1 cellular context compared by ENCODE assay signal in the genomic region with DNA sequence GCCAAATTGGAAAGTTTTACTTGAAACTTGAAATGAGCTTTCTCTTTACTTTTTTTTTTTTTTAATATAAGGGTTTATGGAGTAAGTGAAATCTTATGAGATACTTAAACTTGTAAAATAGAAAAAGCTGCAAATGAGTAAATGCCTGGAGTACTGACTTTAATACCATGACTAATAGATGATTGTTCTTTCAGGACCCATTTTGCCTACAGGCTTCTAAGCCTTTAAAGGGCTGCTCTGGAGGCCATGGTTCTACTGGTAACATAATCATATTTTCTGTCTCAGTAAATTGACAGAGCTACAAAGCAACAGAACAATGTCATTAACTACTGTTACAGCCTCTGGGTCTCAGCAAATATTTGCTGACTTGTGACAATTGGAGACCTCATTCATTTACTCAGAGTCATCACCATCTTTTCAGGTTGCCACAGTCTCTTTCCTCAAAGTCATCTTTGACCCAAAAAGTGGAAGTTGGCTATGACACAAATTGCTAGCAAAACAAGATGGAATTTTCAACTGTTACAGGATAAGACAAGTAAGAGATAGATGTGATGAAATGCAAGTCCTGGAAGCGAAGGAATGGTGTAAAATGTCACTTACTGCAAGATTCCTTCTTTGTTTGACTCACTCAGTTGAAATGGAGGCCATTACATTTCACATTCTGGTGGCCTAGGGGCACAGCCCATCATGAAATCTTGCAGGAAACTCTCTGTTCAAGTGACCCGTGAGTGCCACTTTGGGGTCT.
TF ChIP-seq lines count a peak whose summit lies in the region.

No MANE protein-coding gene starts in this region.

TF ChIP-seq in HepG2, 621 proteins besides CTCF, POLR2A, EP300 and RAD21 (continued from another document and continues in another):
- TF ChIP-seq, protein P1, sequence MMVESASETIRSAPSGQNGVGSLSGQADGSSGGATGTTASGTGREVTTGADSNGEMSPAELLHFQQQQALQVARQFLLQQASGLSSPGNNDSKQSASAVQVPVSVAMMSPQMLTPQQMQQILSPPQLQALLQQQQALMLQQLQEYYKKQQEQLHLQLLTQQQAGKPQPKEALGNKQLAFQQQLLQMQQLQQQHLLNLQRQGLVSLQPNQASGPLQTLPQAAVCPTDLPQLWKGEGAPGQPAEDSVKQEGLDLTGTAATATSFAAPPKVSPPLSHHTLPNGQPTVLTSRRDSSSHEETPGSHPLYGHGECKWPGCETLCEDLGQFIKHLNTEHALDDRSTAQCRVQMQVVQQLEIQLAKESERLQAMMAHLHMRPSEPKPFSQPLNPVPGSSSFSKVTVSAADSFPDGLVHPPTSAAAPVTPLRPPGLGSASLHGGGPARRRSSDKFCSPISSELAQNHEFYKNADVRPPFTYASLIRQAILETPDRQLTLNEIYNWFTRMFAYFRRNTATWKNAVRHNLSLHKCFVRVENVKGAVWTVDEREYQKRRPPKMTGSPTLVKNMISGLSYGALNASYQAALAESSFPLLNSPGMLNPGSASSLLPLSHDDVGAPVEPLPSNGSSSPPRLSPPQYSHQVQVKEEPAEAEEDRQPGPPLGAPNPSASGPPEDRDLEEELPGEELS (CRISPR knock-in tag; IDR thresholded peaks at IDR 0.05), result 0 out of 2 replicates have a peak, but pooled peaks have one; percentile 27
- TF ChIP-seq, protein P2, sequence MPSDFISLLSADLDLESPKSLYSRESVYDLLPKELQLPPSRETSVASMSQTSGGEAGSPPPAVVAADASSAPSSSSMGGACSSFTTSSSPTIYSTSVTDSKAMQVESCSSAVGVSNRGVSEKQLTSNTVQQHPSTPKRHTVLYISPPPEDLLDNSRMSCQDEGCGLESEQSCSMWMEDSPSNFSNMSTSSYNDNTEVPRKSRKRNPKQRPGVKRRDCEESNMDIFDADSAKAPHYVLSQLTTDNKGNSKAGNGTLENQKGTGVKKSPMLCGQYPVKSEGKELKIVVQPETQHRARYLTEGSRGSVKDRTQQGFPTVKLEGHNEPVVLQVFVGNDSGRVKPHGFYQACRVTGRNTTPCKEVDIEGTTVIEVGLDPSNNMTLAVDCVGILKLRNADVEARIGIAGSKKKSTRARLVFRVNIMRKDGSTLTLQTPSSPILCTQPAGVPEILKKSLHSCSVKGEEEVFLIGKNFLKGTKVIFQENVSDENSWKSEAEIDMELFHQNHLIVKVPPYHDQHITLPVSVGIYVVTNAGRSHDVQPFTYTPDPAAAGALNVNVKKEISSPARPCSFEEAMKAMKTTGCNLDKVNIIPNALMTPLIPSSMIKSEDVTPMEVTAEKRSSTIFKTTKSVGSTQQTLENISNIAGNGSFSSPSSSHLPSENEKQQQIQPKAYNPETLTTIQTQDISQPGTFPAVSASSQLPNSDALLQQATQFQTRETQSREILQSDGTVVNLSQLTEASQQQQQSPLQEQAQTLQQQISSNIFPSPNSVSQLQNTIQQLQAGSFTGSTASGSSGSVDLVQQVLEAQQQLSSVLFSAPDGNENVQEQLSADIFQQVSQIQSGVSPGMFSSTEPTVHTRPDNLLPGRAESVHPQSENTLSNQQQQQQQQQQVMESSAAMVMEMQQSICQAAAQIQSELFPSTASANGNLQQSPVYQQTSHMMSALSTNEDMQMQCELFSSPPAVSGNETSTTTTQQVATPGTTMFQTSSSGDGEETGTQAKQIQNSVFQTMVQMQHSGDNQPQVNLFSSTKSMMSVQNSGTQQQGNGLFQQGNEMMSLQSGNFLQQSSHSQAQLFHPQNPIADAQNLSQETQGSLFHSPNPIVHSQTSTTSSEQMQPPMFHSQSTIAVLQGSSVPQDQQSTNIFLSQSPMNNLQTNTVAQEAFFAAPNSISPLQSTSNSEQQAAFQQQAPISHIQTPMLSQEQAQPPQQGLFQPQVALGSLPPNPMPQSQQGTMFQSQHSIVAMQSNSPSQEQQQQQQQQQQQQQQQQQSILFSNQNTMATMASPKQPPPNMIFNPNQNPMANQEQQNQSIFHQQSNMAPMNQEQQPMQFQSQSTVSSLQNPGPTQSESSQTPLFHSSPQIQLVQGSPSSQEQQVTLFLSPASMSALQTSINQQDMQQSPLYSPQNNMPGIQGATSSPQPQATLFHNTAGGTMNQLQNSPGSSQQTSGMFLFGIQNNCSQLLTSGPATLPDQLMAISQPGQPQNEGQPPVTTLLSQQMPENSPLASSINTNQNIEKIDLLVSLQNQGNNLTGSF (CRISPR knock-in tag; IDR thresholded peaks at IDR 0.05), result no peak
- TF ChIP-seq BCL6 (CRISPR knock-in tag; IDR thresholded peaks at IDR 0.05) (peak; percentile 51; the same call in 1 of the 2 replicates), FOXP1 (IDR thresholded peaks at IDR 0.05) (no peak), FOXP1 (CRISPR knock-in tag; IDR thresholded peaks at IDR 0.05) (peak; percentile 63; the same call in 1 of the 2 replicates), SIN3B (IDR thresholded peaks at IDR 0.05; ENCODE audit: low read length) (no peak), SPEN (CRISPR knock-in tag; IDR thresholded peaks at IDR 0.05; ENCODE audit: low read depth) (no peak), FOSL2 (CRISPR knock-in tag; IDR thresholded peaks at IDR 0.05) (peak; percentile 82), ZFY (CRISPR knock-in tag; IDR thresholded peaks at IDR 0.05) (no peak), SOX13 (IDR thresholded peaks at IDR 0.05) (0 out of 2 replicates have a peak, but pooled peaks have one; percentile 42), SOX13 (CRISPR knock-in tag; conservative IDR thresholded peaks at IDR 0.05 in 1 of 2, IDR thresholded peaks at IDR 0.05 in 1 of 2) (peak in 1 of 2 experiments; percentile 92; a peak in 2 of 4 replicates), MZF1 (CRISPR knock-in tag; IDR thresholded peaks at IDR 0.05; ENCODE audit: borderline replicate concordance) (no peak), CREM (IDR thresholded peaks at IDR 0.05) (peak; percentile 65), CREM (CRISPR knock-in tag; IDR thresholded peaks at IDR 0.05) (no peak), FOXA3 (CRISPR knock-in tag; IDR thresholded peaks at IDR 0.05) (peak; percentile 59), GATAD2A (CRISPR knock-in tag; IDR thresholded peaks at IDR 0.05) (peak; percentile 43; the same call in 1 of the 2 replicates), ZNF24 (IDR thresholded peaks at IDR 0.05) (0 out of 2 replicates have a peak, but pooled peaks have one; percentile 17), ZBTB20 (CRISPR knock-in tag; IDR thresholded peaks at IDR 0.05; ENCODE audit: borderline replicate concordance, low read depth) (no peak), ZNF841 (CRISPR knock-in tag; IDR thresholded peaks at IDR 0.05; ENCODE audit: borderline replicate concordance) (no peak), TBX2 (CRISPR knock-in tag; IDR thresholded peaks at IDR 0.05; ENCODE audit: borderline replicate concordance) (peak; percentile 34; the same call in 1 of the 2 replicates), HMG20A (CRISPR knock-in tag; IDR thresholded peaks at IDR 0.05; ENCODE audit: borderline replicate concordance) (no peak), IKZF1 (IDR thresholded peaks at IDR 0.05) (no peak), ZNF883 (CRISPR knock-in tag; IDR thresholded peaks at IDR 0.05; ENCODE audit: not compliant biosample characterization) (no peak), SMAD3 (CRISPR knock-in tag; IDR thresholded peaks at IDR 0.05) (0 out of 2 replicates have a peak, but pooled peaks have one; percentile 25), PHF20 (CRISPR knock-in tag; IDR thresholded peaks at IDR 0.05) (no peak), KDM5B (CRISPR knock-in tag; IDR thresholded peaks at IDR 0.05; ENCODE audit: borderline replicate concordance) (no peak), ZNF644 (CRISPR knock-in tag; IDR thresholded peaks at IDR 0.05; ENCODE audit: low read depth) (peak; percentile 35; the same call in 1 of the 2 replicates), MIXL1 (CRISPR knock-in tag; IDR thresholded peaks at IDR 0.05) (no peak)
- TF ChIP-seq, protein P3, sequence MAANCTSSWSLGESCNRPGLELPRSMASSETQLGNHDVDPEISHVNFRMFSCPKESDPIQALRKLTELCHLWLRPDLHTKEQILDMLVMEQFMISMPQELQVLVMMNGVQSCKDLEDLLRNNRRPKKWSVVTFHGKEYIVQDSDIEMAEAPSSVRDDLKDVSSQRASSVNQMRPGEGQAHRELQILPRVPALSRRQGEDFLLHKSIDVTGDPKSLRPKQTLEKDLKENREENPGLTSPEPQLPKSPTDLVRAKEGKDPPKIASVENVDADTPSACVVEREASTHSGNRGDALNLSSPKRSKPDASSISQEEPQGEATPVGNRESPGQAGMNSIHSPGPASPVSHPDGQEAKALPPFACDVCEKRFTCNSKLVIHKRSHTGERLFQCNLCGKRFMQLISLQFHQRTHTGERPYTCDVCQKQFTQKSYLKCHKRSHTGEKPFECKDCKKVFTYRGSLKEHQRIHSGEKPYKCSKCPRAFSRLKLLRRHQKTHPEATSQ (CRISPR knock-in tag; IDR thresholded peaks at IDR 0.05; ENCODE audit: borderline replicate concordance), result no peak
- TF ChIP-seq, protein P4, sequence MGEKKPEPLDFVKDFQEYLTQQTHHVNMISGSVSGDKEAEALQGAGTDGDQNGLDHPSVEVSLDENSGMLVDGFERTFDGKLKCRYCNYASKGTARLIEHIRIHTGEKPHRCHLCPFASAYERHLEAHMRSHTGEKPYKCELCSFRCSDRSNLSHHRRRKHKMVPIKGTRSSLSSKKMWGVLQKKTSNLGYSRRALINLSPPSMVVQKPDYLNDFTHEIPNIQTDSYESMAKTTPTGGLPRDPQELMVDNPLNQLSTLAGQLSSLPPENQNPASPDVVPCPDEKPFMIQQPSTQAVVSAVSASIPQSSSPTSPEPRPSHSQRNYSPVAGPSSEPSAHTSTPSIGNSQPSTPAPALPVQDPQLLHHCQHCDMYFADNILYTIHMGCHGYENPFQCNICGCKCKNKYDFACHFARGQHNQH (CRISPR knock-in tag; IDR thresholded peaks at IDR 0.05), result peak; percentile 51; the same call in 1 of the 2 replicates
- TF ChIP-seq, protein P5, sequence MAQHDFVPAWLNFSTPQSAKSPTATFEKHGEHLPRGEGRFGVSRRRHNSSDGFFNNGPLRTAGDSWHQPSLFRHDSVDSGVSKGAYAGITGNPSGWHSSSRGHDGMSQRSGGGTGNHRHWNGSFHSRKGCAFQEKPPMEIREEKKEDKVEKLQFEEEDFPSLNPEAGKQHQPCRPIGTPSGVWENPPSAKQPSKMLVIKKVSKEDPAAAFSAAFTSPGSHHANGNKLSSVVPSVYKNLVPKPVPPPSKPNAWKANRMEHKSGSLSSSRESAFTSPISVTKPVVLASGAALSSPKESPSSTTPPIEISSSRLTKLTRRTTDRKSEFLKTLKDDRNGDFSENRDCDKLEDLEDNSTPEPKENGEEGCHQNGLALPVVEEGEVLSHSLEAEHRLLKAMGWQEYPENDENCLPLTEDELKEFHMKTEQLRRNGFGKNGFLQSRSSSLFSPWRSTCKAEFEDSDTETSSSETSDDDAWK (CRISPR knock-in tag; IDR thresholded peaks at IDR 0.05), result no peak
- TF ChIP-seq, protein P6, sequence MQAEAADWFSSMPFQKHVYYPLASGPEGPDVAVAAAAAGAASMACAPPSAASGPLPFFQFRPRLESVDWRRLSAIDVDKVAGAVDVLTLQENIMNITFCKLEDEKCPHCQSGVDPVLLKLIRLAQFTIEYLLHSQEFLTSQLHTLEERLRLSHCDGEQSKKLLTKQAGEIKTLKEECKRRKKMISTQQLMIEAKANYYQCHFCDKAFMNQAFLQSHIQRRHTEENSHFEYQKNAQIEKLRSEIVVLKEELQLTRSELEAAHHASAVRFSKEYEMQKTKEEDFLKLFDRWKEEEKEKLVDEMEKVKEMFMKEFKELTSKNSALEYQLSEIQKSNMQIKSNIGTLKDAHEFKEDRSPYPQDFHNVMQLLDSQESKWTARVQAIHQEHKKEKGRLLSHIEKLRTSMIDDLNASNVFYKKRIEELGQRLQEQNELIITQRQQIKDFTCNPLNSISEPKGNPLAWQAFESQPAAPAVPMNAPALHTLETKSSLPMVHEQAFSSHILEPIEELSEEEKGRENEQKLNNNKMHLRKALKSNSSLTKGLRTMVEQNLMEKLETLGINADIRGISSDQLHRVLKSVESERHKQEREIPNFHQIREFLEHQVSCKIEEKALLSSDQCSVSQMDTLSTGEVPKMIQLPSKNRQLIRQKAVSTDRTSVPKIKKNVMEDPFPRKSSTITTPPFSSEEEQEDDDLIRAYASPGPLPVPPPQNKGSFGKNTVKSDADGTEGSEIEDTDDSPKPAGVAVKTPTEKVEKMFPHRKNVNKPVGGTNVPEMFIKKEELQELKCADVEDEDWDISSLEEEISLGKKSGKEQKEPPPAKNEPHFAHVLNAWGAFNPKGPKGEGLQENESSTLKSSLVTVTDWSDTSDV (CRISPR knock-in tag; IDR thresholded peaks at IDR 0.05), result no peak
- TF ChIP-seq, protein P7, sequence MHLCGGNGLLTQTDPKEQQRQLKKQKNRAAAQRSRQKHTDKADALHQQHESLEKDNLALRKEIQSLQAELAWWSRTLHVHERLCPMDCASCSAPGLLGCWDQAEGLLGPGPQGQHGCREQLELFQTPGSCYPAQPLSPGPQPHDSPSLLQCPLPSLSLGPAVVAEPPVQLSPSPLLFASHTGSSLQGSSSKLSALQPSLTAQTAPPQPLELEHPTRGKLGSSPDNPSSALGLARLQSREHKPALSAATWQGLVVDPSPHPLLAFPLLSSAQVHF (CRISPR knock-in tag; IDR thresholded peaks at IDR 0.05), result no peak
- TF ChIP-seq, protein P8, sequence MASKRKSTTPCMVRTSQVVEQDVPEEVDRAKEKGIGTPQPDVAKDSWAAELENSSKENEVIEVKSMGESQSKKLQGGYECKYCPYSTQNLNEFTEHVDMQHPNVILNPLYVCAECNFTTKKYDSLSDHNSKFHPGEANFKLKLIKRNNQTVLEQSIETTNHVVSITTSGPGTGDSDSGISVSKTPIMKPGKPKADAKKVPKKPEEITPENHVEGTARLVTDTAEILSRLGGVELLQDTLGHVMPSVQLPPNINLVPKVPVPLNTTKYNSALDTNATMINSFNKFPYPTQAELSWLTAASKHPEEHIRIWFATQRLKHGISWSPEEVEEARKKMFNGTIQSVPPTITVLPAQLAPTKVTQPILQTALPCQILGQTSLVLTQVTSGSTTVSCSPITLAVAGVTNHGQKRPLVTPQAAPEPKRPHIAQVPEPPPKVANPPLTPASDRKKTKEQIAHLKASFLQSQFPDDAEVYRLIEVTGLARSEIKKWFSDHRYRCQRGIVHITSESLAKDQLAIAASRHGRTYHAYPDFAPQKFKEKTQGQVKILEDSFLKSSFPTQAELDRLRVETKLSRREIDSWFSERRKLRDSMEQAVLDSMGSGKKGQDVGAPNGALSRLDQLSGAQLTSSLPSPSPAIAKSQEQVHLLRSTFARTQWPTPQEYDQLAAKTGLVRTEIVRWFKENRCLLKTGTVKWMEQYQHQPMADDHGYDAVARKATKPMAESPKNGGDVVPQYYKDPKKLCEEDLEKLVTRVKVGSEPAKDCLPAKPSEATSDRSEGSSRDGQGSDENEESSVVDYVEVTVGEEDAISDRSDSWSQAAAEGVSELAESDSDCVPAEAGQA (IDR thresholded peaks at IDR 0.05; ENCODE audit: low read depth), result 0 out of 2 replicates have a peak, but pooled peaks have one; percentile 26
- TF ChIP-seq, protein P8 (CRISPR knock-in tag; IDR thresholded peaks at IDR 0.05; ENCODE audit: borderline replicate concordance), result no peak
